Comparison of ENCODE assay signal across 1 cellular context in genomic region chr9:135167839-135168378, GRCh38.
TF ChIP-seq lines count a peak whose summit lies in the region.

No MANE protein-coding gene starts in this region.

TF ChIP-seq in SK-N-SH, 30 proteins besides CTCF, POLR2A, EP300 and RAD21 (continued from another document):
- no peak for TF ChIP-seq ZBTB33 (IDR thresholded peaks at IDR 0.05; ENCODE audit: borderline replicate concordance, low read depth)
- no peak for TF ChIP-seq IRF3 (IDR thresholded peaks at IDR 0.05; ENCODE audit: low read depth, low read length)
- TF ChIP-seq JUND (IDR thresholded peaks at IDR 0.05), result no peak
- no peak for TF ChIP-seq MAX (IDR thresholded peaks at IDR 0.05; ENCODE audit: low read depth)
- no peak for TF ChIP-seq MEF2A (IDR thresholded peaks at IDR 0.05; ENCODE audit: borderline replicate concordance, low read depth)
- no peak for TF ChIP-seq FOXJ3 (CRISPR knock-in tag; IDR thresholded peaks at IDR 0.05)
- no peak for TF ChIP-seq TCF12 (IDR thresholded peaks at IDR 0.05)
- TF ChIP-seq TAF1 (IDR thresholded peaks at IDR 0.05; ENCODE audit: borderline replicate concordance, low read depth, low read length), result no peak
TF ChIP-seq in SK-N-SH: peak in this region for 0.
